In genomic region chr2:44952143-44952805, GRCh38 we compare ENCODE assay signal across 1 cellular context.
TF ChIP-seq lines count a peak whose summit lies in the region.

No MANE protein-coding gene starts in this region.

TF ChIP-seq in WTC11, 78 proteins besides CTCF, POLR2A, EP300 and RAD21 (continued from another document):
- no peak for TF ChIP-seq PRRX2 (CRISPR knock-in tag; IDR thresholded peaks at IDR 0.05)
- no peak for TF ChIP-seq TCF7 (CRISPR knock-in tag; IDR thresholded peaks at IDR 0.05; ENCODE audit: low read depth)
- no peak for TF ChIP-seq NFATC4 (CRISPR knock-in tag; IDR thresholded peaks at IDR 0.05)
- no peak for TF ChIP-seq GABPB1 (CRISPR knock-in tag; IDR thresholded peaks at IDR 0.05)
- peak; percentile 75; the same call in 1 of the 2 replicates for TF ChIP-seq ZNF121 (CRISPR knock-in tag; IDR thresholded peaks at IDR 0.05)
- no peak for TF ChIP-seq KAT7 (CRISPR knock-in tag; IDR thresholded peaks at IDR 0.05; ENCODE audit: borderline replicate concordance)
- TF ChIP-seq, protein P1, sequence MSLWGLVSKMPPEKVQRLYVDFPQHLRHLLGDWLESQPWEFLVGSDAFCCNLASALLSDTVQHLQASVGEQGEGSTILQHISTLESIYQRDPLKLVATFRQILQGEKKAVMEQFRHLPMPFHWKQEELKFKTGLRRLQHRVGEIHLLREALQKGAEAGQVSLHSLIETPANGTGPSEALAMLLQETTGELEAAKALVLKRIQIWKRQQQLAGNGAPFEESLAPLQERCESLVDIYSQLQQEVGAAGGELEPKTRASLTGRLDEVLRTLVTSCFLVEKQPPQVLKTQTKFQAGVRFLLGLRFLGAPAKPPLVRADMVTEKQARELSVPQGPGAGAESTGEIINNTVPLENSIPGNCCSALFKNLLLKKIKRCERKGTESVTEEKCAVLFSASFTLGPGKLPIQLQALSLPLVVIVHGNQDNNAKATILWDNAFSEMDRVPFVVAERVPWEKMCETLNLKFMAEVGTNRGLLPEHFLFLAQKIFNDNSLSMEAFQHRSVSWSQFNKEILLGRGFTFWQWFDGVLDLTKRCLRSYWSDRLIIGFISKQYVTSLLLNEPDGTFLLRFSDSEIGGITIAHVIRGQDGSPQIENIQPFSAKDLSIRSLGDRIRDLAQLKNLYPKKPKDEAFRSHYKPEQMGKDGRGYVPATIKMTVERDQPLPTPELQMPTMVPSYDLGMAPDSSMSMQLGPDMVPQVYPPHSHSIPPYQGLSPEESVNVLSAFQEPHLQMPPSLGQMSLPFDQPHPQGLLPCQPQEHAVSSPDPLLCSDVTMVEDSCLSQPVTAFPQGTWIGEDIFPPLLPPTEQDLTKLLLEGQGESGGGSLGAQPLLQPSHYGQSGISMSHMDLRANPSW (CRISPR knock-in tag; conservative IDR thresholded peaks at IDR 0.05; ENCODE audit: low read depth): no peak
- TF ChIP-seq SP1 (CRISPR knock-in tag; conservative IDR thresholded peaks at IDR 0.05): peak; percentile 22; the same call in 1 of the 2 replicates
- TF ChIP-seq, protein P2, sequence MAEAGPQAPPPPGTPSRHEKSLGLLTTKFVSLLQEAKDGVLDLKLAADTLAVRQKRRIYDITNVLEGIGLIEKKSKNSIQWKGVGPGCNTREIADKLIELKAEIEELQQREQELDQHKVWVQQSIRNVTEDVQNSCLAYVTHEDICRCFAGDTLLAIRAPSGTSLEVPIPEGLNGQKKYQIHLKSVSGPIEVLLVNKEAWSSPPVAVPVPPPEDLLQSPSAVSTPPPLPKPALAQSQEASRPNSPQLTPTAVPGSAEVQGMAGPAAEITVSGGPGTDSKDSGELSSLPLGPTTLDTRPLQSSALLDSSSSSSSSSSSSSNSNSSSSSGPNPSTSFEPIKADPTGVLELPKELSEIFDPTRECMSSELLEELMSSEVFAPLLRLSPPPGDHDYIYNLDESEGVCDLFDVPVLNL (CRISPR knock-in tag; IDR thresholded peaks at IDR 0.05; ENCODE audit: borderline replicate concordance, low read depth): no peak
- TF ChIP-seq ARID4B (CRISPR knock-in tag; IDR thresholded peaks at IDR 0.05; ENCODE audit: borderline replicate concordance): no peak; the same call in 1 of the 2 replicates
- TF ChIP-seq, protein P3, sequence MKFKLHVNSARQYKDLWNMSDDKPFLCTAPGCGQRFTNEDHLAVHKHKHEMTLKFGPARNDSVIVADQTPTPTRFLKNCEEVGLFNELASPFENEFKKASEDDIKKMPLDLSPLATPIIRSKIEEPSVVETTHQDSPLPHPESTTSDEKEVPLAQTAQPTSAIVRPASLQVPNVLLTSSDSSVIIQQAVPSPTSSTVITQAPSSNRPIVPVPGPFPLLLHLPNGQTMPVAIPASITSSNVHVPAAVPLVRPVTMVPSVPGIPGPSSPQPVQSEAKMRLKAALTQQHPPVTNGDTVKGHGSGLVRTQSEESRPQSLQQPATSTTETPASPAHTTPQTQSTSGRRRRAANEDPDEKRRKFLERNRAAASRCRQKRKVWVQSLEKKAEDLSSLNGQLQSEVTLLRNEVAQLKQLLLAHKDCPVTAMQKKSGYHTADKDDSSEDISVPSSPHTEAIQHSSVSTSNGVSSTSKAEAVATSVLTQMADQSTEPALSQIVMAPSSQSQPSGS (CRISPR knock-in tag; IDR thresholded peaks at IDR 0.05; ENCODE audit: borderline replicate concordance, low read depth): no peak
- 0 out of 2 replicates have a peak, but pooled peaks have one; percentile 22 for TF ChIP-seq CREB1 (CRISPR knock-in tag; IDR thresholded peaks at IDR 0.05)
